1 cellular context compared by ENCODE assay signal in the genomic region with DNA sequence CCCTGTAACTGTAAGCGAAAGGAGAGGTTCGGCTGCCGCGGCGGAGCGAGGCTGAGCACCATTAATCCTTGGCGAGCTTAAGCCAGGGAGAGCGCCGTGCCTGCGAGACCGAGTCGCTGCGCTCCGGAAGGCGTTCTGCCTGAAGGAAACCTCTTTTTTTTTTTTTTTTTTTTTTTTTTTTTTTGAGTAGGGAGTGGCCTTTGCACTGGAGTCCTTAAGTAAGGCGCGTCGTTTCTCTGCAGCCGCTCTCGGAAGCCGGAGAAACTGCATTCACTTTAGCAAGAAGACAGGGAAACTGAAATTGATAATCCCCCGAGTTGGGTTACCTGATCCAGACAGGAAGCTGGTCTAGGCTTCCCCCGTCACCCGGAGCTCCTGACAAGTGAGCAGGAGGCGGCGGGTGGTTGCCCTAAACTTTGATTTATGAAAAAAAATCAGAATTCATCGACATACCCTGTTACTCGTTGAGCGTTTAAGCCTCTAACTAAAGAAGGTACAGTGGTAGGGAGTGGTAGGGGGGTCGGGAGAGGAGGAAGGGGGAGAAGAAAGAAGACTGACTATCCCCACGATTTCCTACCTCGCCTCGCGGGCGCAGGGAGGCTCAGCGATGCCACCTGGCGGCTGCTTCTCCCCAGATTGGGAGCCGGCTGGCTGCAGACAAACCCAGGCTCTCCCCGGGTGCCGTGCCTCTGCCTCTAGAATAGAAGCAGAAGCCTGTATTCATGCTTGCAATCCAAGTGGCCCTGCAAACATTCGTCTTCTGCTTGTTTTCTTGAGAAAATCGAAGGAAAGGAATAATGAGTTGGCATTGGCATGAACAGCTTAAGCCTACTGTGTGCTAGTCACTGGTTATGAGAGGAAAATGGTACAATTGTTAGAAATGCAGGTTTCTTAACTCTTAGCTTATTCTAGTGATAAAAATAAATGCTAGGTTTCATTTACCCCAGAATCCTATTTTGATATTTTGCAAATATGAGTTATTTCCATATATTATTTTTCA.
TF ChIP-seq lines count a peak whose summit lies in the region.

No MANE protein-coding gene starts in this region.

TF ChIP-seq in A549, 52 proteins besides CTCF, POLR2A, EP300 and RAD21 (continued from another document):
- TF ChIP-seq JUNB (IDR thresholded peaks at IDR 0.05), result no peak
- TF ChIP-seq HDAC2 (IDR thresholded peaks at IDR 0.05), result no peak
- TF ChIP-seq, protein P1, sequence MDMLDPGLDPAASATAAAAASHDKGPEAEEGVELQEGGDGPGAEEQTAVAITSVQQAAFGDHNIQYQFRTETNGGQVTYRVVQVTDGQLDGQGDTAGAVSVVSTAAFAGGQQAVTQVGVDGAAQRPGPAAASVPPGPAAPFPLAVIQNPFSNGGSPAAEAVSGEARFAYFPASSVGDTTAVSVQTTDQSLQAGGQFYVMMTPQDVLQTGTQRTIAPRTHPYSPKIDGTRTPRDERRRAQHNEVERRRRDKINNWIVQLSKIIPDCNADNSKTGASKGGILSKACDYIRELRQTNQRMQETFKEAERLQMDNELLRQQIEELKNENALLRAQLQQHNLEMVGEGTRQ (IDR thresholded peaks at IDR 0.05), result no peak
